ENCODE assay signal across 1 cellular context in the genomic region with DNA sequence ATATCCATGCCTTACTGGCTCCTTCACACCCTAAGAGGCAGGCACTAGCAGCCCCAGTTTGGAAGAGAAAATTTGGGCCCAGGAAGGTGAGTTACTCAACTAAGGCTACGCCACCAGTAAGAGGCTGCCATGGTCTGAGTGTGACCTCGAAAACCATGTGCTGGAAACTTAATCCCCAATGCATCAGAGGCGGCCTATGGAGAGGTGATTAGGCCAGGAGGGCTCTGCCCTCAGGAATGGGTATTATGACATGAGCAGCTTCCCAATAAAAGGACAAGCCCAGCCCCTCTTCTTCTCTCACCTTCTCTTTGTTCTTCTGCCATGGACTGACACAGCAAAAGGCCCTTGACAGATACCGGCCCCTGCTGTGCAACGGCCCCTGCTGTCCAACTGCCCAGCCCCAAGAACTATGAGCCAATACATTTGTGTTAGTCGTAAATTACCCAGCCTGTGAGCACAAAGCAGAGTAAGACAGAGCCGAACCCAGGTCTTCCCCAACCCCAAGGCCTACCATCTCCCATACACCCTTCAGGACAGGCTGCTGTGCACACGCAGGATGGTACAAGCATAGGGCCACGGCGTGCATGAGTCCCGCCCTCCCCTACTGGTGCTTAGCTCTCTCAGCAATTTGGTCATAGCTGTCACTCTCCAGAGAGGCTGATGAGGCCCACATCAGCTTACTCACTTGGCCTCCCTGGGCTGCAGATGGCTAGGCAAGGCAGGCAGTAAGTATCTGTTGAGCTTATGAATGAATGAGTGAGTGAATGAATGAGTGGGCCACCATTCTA.
TF ChIP-seq lines count a peak whose summit lies in the region.

No MANE protein-coding gene starts in this region.

TF ChIP-seq in IMR-90, 13 proteins besides CTCF, POLR2A, EP300 and RAD21 (continued from another document):
- TF ChIP-seq RFX5 (IDR thresholded peaks at IDR 0.05; ENCODE audit: low read depth, low read length): no peak
- no peak for TF ChIP-seq MXI1 (IDR thresholded peaks at IDR 0.05; ENCODE audit: borderline replicate concordance, low read depth, low read length)
- no peak for TF ChIP-seq BHLHE40 (IDR thresholded peaks at IDR 0.05; ENCODE audit: low read depth, low read length)
- no peak for TF ChIP-seq NFE2L2 (IDR thresholded peaks at IDR 0.05; ENCODE audit: low read depth, low read length)
